In genomic region chr7:107002131-107002803, GRCh38 we compare ENCODE assay signal across 1 cellular context.
TF ChIP-seq lines count a peak whose summit lies in the region.

No MANE protein-coding gene starts in this region.

TF ChIP-seq in K562, 482 proteins besides CTCF, POLR2A, EP300 and RAD21 (continued from another document and continues in another):
- TF ChIP-seq, protein P1, sequence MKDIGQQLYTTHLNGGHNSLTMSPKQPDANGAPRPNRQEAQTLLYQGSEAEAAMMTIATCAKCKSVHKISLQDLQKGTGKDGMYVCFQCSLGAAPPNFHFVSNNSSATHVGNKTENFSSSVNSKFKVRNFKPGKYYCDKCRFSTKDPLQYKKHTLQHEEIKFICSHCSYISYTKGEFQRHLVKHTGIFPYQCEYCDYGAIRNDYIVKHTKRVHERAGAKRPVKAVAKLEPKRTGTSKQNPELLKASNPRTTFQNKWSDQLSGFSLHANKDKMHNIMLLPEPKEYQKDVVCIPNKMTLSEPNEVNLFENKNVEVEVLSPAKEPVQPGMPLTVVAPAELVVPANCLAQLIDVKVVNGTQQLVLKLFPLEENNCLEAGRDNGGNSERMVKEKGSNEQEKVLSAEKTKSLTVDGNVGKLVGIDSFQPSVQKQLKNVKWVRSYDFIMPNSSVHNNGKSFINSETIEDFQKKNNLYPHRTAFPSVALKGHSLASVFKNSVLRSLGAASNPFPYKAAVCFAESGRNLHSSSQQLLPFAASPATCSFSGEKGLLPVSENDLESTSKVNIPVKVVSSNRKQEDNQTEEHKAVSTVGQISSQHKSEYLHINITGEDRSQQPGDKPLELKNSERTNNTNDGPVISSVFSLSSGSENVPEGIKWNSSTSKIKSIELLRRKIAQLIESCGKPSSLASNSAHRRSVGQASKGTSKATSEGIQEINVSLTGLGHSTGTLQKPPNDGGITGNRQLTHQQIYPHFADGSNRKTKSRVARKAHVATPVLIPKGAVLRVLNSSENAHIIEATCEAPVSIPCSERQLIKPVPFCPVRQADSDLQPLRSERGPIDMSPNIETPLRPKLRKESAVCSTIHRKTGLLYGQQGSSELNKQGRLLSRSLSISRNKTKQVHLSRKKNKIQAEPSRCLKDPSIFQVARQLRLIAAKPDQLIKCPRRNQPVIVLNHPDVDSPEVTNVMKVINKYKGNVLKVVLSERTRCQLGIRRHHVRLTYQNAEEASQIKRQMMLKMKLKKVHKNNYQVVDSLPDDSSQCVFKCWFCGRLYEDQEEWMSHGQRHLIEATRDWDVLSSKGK (CRISPR knock-in tag; IDR thresholded peaks at IDR 0.05), result no peak
- no peak for TF ChIP-seq MTA1 (IDR thresholded peaks at IDR 0.05; ENCODE audit: borderline replicate concordance)
- no peak for TF ChIP-seq ELF2 (CRISPR knock-in tag; IDR thresholded peaks at IDR 0.05)
- TF ChIP-seq, protein P2, sequence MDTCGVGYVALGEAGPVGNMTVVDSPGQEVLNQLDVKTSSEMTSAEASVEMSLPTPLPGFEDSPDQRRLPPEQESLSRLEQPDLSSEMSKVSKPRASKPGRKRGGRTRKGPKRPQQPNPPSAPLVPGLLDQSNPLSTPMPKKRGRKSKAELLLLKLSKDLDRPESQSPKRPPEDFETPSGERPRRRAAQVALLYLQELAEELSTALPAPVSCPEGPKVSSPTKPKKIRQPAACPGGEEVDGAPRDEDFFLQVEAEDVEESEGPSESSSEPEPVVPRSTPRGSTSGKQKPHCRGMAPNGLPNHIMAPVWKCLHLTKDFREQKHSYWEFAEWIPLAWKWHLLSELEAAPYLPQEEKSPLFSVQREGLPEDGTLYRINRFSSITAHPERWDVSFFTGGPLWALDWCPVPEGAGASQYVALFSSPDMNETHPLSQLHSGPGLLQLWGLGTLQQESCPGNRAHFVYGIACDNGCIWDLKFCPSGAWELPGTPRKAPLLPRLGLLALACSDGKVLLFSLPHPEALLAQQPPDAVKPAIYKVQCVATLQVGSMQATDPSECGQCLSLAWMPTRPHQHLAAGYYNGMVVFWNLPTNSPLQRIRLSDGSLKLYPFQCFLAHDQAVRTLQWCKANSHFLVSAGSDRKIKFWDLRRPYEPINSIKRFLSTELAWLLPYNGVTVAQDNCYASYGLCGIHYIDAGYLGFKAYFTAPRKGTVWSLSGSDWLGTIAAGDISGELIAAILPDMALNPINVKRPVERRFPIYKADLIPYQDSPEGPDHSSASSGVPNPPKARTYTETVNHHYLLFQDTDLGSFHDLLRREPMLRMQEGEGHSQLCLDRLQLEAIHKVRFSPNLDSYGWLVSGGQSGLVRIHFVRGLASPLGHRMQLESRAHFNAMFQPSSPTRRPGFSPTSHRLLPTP (IDR thresholded peaks at IDR 0.05; ENCODE audit: borderline replicate concordance, extremely low read depth, insufficient read length), result no peak
- no peak for TF ChIP-seq PYGO2 (tag; IDR thresholded peaks at IDR 0.05)
- TF ChIP-seq NR4A1 (CRISPR knock-in tag; IDR thresholded peaks at IDR 0.05), result no peak
- TF ChIP-seq NR4A1 (tag; IDR thresholded peaks at IDR 0.05), result no peak
- no peak for TF ChIP-seq FOXA1 (IDR thresholded peaks at IDR 0.05; ENCODE audit: borderline replicate concordance)
- TF ChIP-seq TEAD2 (tag; IDR thresholded peaks at IDR 0.05), result 0 out of 2 replicates have a peak, but pooled peaks have one; percentile 30
- TF ChIP-seq, protein P3, sequence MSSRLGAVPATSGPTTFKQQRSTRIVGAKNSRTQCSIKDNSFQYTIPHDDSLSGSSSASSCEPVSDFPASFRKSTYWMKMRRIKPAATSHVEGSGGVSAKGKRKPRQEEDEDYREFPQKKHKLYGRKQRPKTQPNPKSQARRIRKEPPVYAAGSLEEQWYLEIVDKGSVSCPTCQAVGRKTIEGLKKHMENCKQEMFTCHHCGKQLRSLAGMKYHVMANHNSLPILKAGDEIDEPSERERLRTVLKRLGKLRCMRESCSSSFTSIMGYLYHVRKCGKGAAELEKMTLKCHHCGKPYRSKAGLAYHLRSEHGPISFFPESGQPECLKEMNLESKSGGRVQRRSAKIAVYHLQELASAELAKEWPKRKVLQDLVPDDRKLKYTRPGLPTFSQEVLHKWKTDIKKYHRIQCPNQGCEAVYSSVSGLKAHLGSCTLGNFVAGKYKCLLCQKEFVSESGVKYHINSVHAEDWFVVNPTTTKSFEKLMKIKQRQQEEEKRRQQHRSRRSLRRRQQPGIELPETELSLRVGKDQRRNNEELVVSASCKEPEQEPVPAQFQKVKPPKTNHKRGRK (tag; IDR thresholded peaks at IDR 0.05), result no peak
- peak; percentile 33; the same call in 1 of the 2 replicates for TF ChIP-seq GATA2 (CRISPR knock-in tag; IDR thresholded peaks at IDR 0.05)
- TF ChIP-seq MNT (conservative IDR thresholded peaks at IDR 0.05), result no peak
- no peak for TF ChIP-seq TBP (optimal IDR thresholded peaks at IDR 0.05; ENCODE audit: low read depth, low read length)
- no peak for TF ChIP-seq NCOA6 (IDR thresholded peaks at IDR 0.05)
- TF ChIP-seq ZNF77 (CRISPR knock-in tag; IDR thresholded peaks at IDR 0.05), result no peak
- TF ChIP-seq NR2C1 (IDR thresholded peaks at IDR 0.05), result no peak
- TF ChIP-seq NR2C1 (tag; IDR thresholded peaks at IDR 0.05), result no peak
- TF ChIP-seq, protein P4, sequence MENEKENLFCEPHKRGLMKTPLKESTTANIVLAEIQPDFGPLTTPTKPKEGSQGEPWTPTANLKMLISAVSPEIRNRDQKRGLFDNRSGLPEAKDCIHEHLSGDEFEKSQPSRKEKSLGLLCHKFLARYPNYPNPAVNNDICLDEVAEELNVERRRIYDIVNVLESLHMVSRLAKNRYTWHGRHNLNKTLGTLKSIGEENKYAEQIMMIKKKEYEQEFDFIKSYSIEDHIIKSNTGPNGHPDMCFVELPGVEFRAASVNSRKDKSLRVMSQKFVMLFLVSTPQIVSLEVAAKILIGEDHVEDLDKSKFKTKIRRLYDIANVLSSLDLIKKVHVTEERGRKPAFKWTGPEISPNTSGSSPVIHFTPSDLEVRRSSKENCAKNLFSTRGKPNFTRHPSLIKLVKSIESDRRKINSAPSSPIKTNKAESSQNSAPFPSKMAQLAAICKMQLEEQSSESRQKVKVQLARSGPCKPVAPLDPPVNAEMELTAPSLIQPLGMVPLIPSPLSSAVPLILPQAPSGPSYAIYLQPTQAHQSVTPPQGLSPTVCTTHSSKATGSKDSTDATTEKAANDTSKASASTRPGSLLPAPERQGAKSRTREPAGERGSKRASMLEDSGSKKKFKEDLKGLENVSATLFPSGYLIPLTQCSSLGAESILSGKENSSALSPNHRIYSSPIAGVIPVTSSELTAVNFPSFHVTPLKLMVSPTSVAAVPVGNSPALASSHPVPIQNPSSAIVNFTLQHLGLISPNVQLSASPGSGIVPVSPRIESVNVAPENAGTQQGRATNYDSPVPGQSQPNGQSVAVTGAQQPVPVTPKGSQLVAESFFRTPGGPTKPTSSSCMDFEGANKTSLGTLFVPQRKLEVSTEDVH (IDR thresholded peaks at IDR 0.05; ENCODE audit: low read depth, partially characterized antibody), result no peak
- TF ChIP-seq SRF (CRISPR knock-in tag; IDR thresholded peaks at IDR 0.05), result peak in 1 of 2 experiments; percentile 10; a peak in 1 of 4 replicates
- no peak for TF ChIP-seq ZFPM2 (CRISPR knock-in tag; IDR thresholded peaks at IDR 0.05)
- TF ChIP-seq, protein P5, sequence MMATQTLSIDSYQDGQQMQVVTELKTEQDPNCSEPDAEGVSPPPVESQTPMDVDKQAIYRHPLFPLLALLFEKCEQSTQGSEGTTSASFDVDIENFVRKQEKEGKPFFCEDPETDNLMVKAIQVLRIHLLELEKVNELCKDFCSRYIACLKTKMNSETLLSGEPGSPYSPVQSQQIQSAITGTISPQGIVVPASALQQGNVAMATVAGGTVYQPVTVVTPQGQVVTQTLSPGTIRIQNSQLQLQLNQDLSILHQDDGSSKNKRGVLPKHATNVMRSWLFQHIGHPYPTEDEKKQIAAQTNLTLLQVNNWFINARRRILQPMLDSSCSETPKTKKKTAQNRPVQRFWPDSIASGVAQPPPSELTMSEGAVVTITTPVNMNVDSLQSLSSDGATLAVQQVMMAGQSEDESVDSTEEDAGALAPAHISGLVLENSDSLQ (IDR thresholded peaks at IDR 0.05), result peak; percentile 15; the same call in 1 of the 2 replicates
- peak; percentile 48; the same call in 1 of the 2 replicates for TF ChIP-seq HDAC2 (IDR thresholded peaks at IDR 0.05)
- no peak for TF ChIP-seq ZKSCAN8 (CRISPR knock-in tag; IDR thresholded peaks at IDR 0.05)
- TF ChIP-seq ZNF134 (CRISPR knock-in tag; conservative IDR thresholded peaks at IDR 0.05), result no peak
- TF ChIP-seq CTBP1 (IDR thresholded peaks at IDR 0.05; ENCODE audit: borderline replicate concordance), result no peak
- TF ChIP-seq SMARCE1 (IDR thresholded peaks at IDR 0.05), result peak; percentile 70; the same call in 1 of the 2 replicates
- no peak for TF ChIP-seq NCOA1 (IDR thresholded peaks at IDR 0.05; ENCODE audit: low read depth)
- TF ChIP-seq, protein P6, sequence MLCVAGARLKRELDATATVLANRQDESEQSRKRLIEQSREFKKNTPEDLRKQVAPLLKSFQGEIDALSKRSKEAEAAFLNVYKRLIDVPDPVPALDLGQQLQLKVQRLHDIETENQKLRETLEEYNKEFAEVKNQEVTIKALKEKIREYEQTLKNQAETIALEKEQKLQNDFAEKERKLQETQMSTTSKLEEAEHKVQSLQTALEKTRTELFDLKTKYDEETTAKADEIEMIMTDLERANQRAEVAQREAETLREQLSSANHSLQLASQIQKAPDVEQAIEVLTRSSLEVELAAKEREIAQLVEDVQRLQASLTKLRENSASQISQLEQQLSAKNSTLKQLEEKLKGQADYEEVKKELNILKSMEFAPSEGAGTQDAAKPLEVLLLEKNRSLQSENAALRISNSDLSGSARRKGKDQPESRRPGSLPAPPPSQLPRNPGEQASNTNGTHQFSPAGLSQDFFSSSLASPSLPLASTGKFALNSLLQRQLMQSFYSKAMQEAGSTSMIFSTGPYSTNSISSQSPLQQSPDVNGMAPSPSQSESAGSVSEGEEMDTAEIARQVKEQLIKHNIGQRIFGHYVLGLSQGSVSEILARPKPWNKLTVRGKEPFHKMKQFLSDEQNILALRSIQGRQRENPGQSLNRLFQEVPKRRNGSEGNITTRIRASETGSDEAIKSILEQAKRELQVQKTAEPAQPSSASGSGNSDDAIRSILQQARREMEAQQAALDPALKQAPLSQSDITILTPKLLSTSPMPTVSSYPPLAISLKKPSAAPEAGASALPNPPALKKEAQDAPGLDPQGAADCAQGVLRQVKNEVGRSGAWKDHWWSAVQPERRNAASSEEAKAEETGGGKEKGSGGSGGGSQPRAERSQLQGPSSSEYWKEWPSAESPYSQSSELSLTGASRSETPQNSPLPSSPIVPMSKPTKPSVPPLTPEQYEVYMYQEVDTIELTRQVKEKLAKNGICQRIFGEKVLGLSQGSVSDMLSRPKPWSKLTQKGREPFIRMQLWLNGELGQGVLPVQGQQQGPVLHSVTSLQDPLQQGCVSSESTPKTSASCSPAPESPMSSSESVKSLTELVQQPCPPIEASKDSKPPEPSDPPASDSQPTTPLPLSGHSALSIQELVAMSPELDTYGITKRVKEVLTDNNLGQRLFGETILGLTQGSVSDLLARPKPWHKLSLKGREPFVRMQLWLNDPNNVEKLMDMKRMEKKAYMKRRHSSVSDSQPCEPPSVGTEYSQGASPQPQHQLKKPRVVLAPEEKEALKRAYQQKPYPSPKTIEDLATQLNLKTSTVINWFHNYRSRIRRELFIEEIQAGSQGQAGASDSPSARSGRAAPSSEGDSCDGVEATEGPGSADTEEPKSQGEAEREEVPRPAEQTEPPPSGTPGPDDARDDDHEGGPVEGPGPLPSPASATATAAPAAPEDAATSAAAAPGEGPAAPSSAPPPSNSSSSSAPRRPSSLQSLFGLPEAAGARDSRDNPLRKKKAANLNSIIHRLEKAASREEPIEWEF (CRISPR knock-in tag; IDR thresholded peaks at IDR 0.05), result no peak
- peak; percentile 67; the same call in 1 of the 2 replicates for TF ChIP-seq CC2D1A (IDR thresholded peaks at IDR 0.05)
- TF ChIP-seq ZNF12 (CRISPR knock-in tag; IDR thresholded peaks at IDR 0.05), result no peak
- no peak for TF ChIP-seq HNRNPK (IDR thresholded peaks at IDR 0.05; ENCODE audit: low read depth, low read length, poor library complexity, severe bottlenecking)
- TF ChIP-seq TAF9B (IDR thresholded peaks at IDR 0.05; ENCODE audit: partially characterized antibody), result no peak
- TF ChIP-seq, protein P7, sequence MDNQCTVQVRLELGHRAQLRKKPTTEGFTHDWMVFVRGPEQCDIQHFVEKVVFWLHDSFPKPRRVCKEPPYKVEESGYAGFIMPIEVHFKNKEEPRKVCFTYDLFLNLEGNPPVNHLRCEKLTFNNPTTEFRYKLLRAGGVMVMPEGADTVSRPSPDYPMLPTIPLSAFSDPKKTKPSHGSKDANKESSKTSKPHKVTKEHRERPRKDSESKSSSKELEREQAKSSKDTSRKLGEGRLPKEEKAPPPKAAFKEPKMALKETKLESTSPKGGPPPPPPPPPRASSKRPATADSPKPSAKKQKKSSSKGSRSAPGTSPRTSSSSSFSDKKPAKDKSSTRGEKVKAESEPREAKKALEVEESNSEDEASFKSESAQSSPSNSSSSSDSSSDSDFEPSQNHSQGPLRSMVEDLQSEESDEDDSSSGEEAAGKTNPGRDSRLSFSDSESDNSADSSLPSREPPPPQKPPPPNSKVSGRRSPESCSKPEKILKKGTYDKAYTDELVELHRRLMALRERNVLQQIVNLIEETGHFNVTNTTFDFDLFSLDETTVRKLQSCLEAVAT (IDR thresholded peaks at IDR 0.05), result peak in 1 of 2 experiments; percentile 62; a peak in 1 of 4 replicates
- no peak for TF ChIP-seq NCOR1 (IDR thresholded peaks at IDR 0.05)
- TF ChIP-seq FOXM1 (IDR thresholded peaks at IDR 0.05; ENCODE audit: low read depth), result peak; percentile 20; the same call in 1 of the 2 replicates
- no peak for TF ChIP-seq FOXM1 (CRISPR knock-in tag; IDR thresholded peaks at IDR 0.05; ENCODE audit: low read depth)
- no peak for TF ChIP-seq ARNT (IDR thresholded peaks at IDR 0.05)
- TF ChIP-seq POLR2H (tag; IDR thresholded peaks at IDR 0.05; ENCODE audit: low read depth), result 0 out of 2 replicates have a peak, but pooled peaks have one; percentile 29
- TF ChIP-seq JUND (IDR thresholded peaks at IDR 0.05; ENCODE audit: borderline replicate concordance, low read depth, low read length), result no peak
- no peak for TF ChIP-seq JUND (tag; IDR thresholded peaks at IDR 0.05; ENCODE audit: borderline replicate concordance, low read depth, low read length)
- TF ChIP-seq RBBP5 (IDR thresholded peaks at IDR 0.05; ENCODE audit: borderline replicate concordance, insufficient read depth, low read length, poor library complexity, severe bottlenecking), result no peak
